Comparison of ENCODE assay signal across 14 cellular contexts in genomic region chr20:49825521-49826033, GRCh38. TPM values are rescaled to one million over a fixed set of nuclear protein-coding genes. Genes with fewer than 3 reads are reported as not detected.
DNase-seq lines count a peak whose midpoint lies in the region; ATAC-seq, FAIRE-seq and TF ChIP-seq lines count a peak whose summit lies in the region.
"Had no signal": no experiment of that assay in that cellular context is flagged by ENCODE, and none has a peak within 500 bp of the region (broad histone marks: within the 10 kb centered on the region; RNA-seq: fewer than 3 reads in every experiment).

No MANE protein-coding gene starts in this region.

- FAIRE-seq in HepG2 (lab: Jason Lieb, UNC), result peak; percentile 59
- no peak for FAIRE-seq in pancreas (lab: Jason Lieb, UNC)

- H3K79me2 ChIP-seq in HepG2 (ENCODE audit: insufficient read depth, low read length), result no peaks in the 10 kb centered on the region

- H4K20me1 ChIP-seq in HepG2 (ENCODE audit: insufficient read depth, low read length), result no peaks in the 10 kb centered on the region

- 64% methylated on average over 7 of the region's 7 CpGs for WGBS in HepG2 (ENCODE audit: low lambda C conversion rate)
- 84 to 90% methylated on average over 7 of the region's 7 CpGs for WGBS in pancreas, 2 donors

- TF ChIP-seq EP300 in HepG2 (IDR thresholded peaks at IDR 0.05; ENCODE audit: low read depth in 2 of 2, low read length in 2 of 2) (no peak), HepG2 (CRISPR knock-in tag; IDR thresholded peaks at IDR 0.05; ENCODE audit: borderline replicate concordance) (no peak)

- no peaks in the 10 kb centered on the region for H3K9me3 ChIP-seq in RWPE2 (ENCODE audit: severe bottlenecking)
- no peaks in the 10 kb centered on the region for H3K9me3 ChIP-seq in HepG2 (ENCODE audit: low read length)
- no peaks in the 10 kb centered on the region for H3K9me3 ChIP-seq in thoracic aorta
- H3K9me3 ChIP-seq in pancreas, result no peaks in the 10 kb centered on the region

- H3K4me1 ChIP-seq in RWPE2 (ENCODE audit: insufficient read depth, poor library complexity, severe bottlenecking), result no peaks in the 10 kb centered on the region
- peaks cover 29% of the 10 kb centered on the region for H3K4me1 ChIP-seq in HepG2 (ENCODE audit: insufficient read depth, low read length)
- peaks cover 18 to 29% of the 10 kb centered on the region in 2 donors for H3K4me1 ChIP-seq in thoracic aorta (ENCODE audit: control insufficient read depth in 1 of 2, low read depth in 2 of 2)
- H3K4me1 ChIP-seq in pancreas, result peaks cover 0 to 10% (median 0%) of the 10 kb centered on the region in 3 donors

- H2AFZ ChIP-seq in HepG2 (ENCODE audit: low read length), result no peak overlapping the region

- no peak overlapping the region for H3K4me2 ChIP-seq in HepG2 (ENCODE audit: low read depth, low read length)

- H3K4me3 ChIP-seq in RWPE2 (ENCODE audit: severe bottlenecking) (no peak overlapping the region), HepG2 (replicated peaks in 1 of 3; ENCODE audit: insufficient read depth in 1 of 3, low read depth in 2 of 3, low read length in 3 of 3) (no peak overlapping the region), thoracic aorta (no peak overlapping the region), pancreas (no peak overlapping the region)

- H3K36me3 ChIP-seq in RWPE2 (ENCODE audit: low read depth) (peaks cover 59% of the 10 kb centered on the region), HepG2 (replicated peaks in 1 of 2; ENCODE audit: control insufficient read depth in 1 of 2, insufficient read depth in 2 of 2, low read length in 2 of 2) (peaks cover 7 to 16% of the 10 kb centered on the region in 2 experiments), thoracic aorta (peaks cover 26% of the 10 kb centered on the region), pancreas (peaks cover 0 to 15% (median 0%) of the 10 kb centered on the region in 3 donors)

- ATAC-seq in RWPE2 (ENCODE audit: low read depth), result 0 out of 3 replicates have a peak, but pooled peaks have one; percentile 11
- peak; percentile 83 for ATAC-seq in HepG2
- ATAC-seq in thoracic aorta (ENCODE audit: insufficient number of reproducible peaks, low FRiP score, low read depth), result no peak
- no peak for ATAC-seq in pancreas

- DNase-seq in DMS 273 (lab: John Stamatoyannopoulos, UW; ENCODE audit: unreplicated experiment) (peak; percentile 20), DMS 273 treated with DMSO at 0.1 percent for 48 hours (lab: John Stamatoyannopoulos, UW) (no peak), RWPE2 (ENCODE audit: low spot score) (no peak), HepG2 (ENCODE audit: low spot score) (peak; percentile 51), thoracic aorta (ENCODE audit: low spot score) (no peak), 8988T (no peak), pancreas (no peak)
- no peak for DNase-seq in activated CD4-positive, alpha-beta T cell treated with anti-CD3 and anti-CD28 coated beads for 48 hours
- DNase-seq: activated T-cell treated with anti-CD3 and anti-CD28 coated beads for 4 hours, HCEC 1CT, NCI-H446 treated with DMSO at 0.1 percent for 48 hours, Right ventricle myocardium superior, substantia nigra had no signal

- H3K27me3 ChIP-seq in RWPE2 (ENCODE audit: insufficient read depth, poor library complexity, severe bottlenecking), result no peaks in the 10 kb centered on the region
- no peaks in the 10 kb centered on the region for H3K27me3 ChIP-seq in HepG2 (ENCODE audit: control insufficient read depth in 1 of 2, insufficient read depth in 2 of 2, low read length in 2 of 2)
- no peaks in the 10 kb centered on the region for H3K27me3 ChIP-seq in thoracic aorta (replicated peaks; ENCODE audit: insufficient read depth)
- H3K27me3 ChIP-seq in pancreas, result no peaks in the 10 kb centered on the region

- POLR2A ChIA-PET in HepG2 (lab: Yijun Ruan, JAX), result interaction anchor here (1.0 to 6.8 kb wide), 2 partner anchors 13 to 50 kb away, joined by 3 to 44 read pairs; partner anchors contain the start of gene SLC9A8

- in situ Hi-C loops in HepG2 (cut with HindIII; ENCODE audit: extremely low pct_ligation_motif_present, low pct_unique_long_range_greater_than_20kb), result no loop called here

- H3K27ac ChIP-seq in RWPE2 (ENCODE audit: poor library complexity, severe bottlenecking), result no peak overlapping the region
- no peak overlapping the region for H3K27ac ChIP-seq in HepG2 (ENCODE audit: extremely low read length, insufficient read depth, low read length)
- H3K27ac ChIP-seq in thoracic aorta, result peak overlapping the region; percentile 25 to 53
- H3K27ac ChIP-seq in pancreas, result no peak overlapping the region
- H3K27ac ChIP-seq: 22Rv1 had no signal

- CTCF ChIA-PET in HepG2 (lab: Yijun Ruan, JAX; ENCODE audit: low intra/inter-chr PET ratio, low total read pairs), result no interaction called here

- no TSS peak for BruUV-seq in HepG2 (replicated peaks; lab: Mats Ljungman, UMichigan)

- TF ChIP-seq RAD21 in HepG2 (CRISPR knock-in tag; IDR thresholded peaks at IDR 0.05), result peak; percentile 39; the same call in 1 of the 2 replicates

- TF ChIP-seq CTCF in RWPE2 (IDR thresholded peaks at IDR 0.05; ENCODE audit: poor library complexity, severe bottlenecking) (no peak), HepG2 (CRISPR knock-in tag; IDR thresholded peaks at IDR 0.05) (peak; percentile 81), thoracic aorta (IDR thresholded peaks at IDR 0.05) (no peak), pancreas (IDR thresholded peaks at IDR 0.05) (no peak)

- intact Hi-C loops in HepG2 (cut with micrococcal nuclease; ENCODE audit: unreplicated experiment) (no loop called here), pancreas (cut with DNase I) (no loop called here)

- no peak overlapping the region for H3K9ac ChIP-seq in HepG2 (ENCODE audit: insufficient read depth, low read depth, low read length)

- no peak for TF ChIP-seq POLR2A in HepG2 (IDR thresholded peaks at IDR 0.05; ENCODE audit: insufficient read depth in 1 of 2, low read depth in 2 of 2, low read length in 2 of 2)

TF ChIP-seq in HepG2, 621 proteins besides CTCF, POLR2A, EP300 and RAD21 (continues in another document):
- TF ChIP-seq IKZF1 (IDR thresholded peaks at IDR 0.05) (no peak), SP4 (CRISPR knock-in tag; IDR thresholded peaks at IDR 0.05) (0 out of 2 replicates have a peak, but pooled peaks have one; percentile 21), ZFAT (CRISPR knock-in tag; conservative IDR thresholded peaks at IDR 0.05) (no peak), THAP8 (CRISPR knock-in tag; IDR thresholded peaks at IDR 0.05; ENCODE audit: borderline replicate concordance) (no peak), NFYC (CRISPR knock-in tag; IDR thresholded peaks at IDR 0.05) (no peak), SRSF9 (IDR thresholded peaks at IDR 0.05; ENCODE audit: borderline replicate concordance, insufficient read depth, low read depth, low read length, poor library complexity, severe bottlenecking) (no peak), BATF2 (CRISPR knock-in tag; IDR thresholded peaks at IDR 0.05) (no peak)

RNA-seq across cellular contexts. Expression of gene SLC9A8, which starts 12.9 kb away (rescaled TPM):
- 2.6 and 7.4 TPM in 2 replicates for total RNA-seq in HepG2 (2016; rRNA removed; fragmentation: Illumina TruSeq; extraction: Trizol)
- total RNA-seq in HepG2 (2016; cell fraction: cytosol; rRNA removed; fragmentation: Illumina TruSeq; extraction: Trizol; ENCODE audit: low read depth), result 1.6 TPM in 2 replicates
- total RNA-seq in HepG2 (2016; cell fraction: insoluble cytoplasmic fraction; rRNA removed; fragmentation: Illumina TruSeq; extraction: Trizol), result 2.1 and 7.4 TPM in 2 replicates
- total RNA-seq in HepG2 (2016; cell fraction: membrane; rRNA removed; fragmentation: Illumina TruSeq; extraction: Trizol), result 2.2 and 2.6 TPM in 2 replicates
- 13.8 and 19.0 TPM in 2 replicates for total RNA-seq in HepG2 (2016; cell fraction: nucleus; rRNA removed; fragmentation: Illumina TruSeq; extraction: Trizol)
- polyA plus RNA-seq in HepG2 (2011; rRNA removed), result 4.1 and 4.7 TPM in 2 replicates
- polyA plus RNA-seq in HepG2 (2011; cell fraction: cytosol; rRNA removed), result 1.4 and 1.8 TPM in 2 replicates
- 17.3 and 20.8 TPM in 2 replicates for polyA plus RNA-seq in HepG2 (2011; cell fraction: nucleus; rRNA removed)
- 5.9 and 6.1 TPM in 2 replicates for polyA plus RNA-seq in HepG2 (2012)
- polyA plus RNA-seq in HepG2 (2016; cell fraction: cytosol; fragmentation: Illumina TruSeq; extraction: Trizol; ENCODE audit: low read depth), result 0.68 and 0.75 TPM in 2 replicates
- 1.7 and 2.2 TPM in 2 replicates for polyA plus RNA-seq in HepG2 (2016; cell fraction: insoluble cytoplasmic fraction; fragmentation: Illumina TruSeq; extraction: Trizol; ENCODE audit: low read depth)
- polyA plus RNA-seq in HepG2 (2016; cell fraction: membrane; fragmentation: Illumina TruSeq; extraction: Trizol; ENCODE audit: low read depth), result 1.2 and 1.5 TPM in 2 replicates
- polyA plus RNA-seq in HepG2 (2016; cell fraction: nucleus; fragmentation: Illumina TruSeq; extraction: Trizol; ENCODE audit: insufficient read depth, low read depth), result 21.2 and 22.1 TPM in 2 replicates
- polyA minus RNA-seq in HepG2 (2011; rRNA and poly(A)+ RNA removed; ENCODE audit: low replicate concordance), result 25.8 and 28.2 TPM in 2 replicates
- 0.88 and 2.2 TPM in 2 replicates for polyA minus RNA-seq in HepG2 (2011; cell fraction: cytosol; rRNA and poly(A)+ RNA removed)
- polyA minus RNA-seq in HepG2 (2011; cell fraction: nucleus; rRNA and poly(A)+ RNA removed), result 26.4 and 27.8 TPM in 2 replicates
- total RNA-seq in thoracic aorta, result 10 to 100 TPM in 1 of 2 donors, 1 to 10 TPM in 1; 9.2 to 14.3 TPM
- total RNA-seq in pancreas, result 1 to 10 TPM; 4.8 to 8.1 (median 5.9) TPM
- polyA plus RNA-seq in pancreas, result 1 to 10 TPM; 9.9 TPM

Comparison
In these comparisons a context has a peak if more than half of its experiments do, and no peak if none do; other contexts are left out.
1. DNase-seq: peak in DMS 273 (single experiment) and HepG2 (single experiment); none in DMS 273 treated with DMSO at 0.1 percent for 48 hours (single experiment), RWPE2 (single experiment), thoracic aorta (single experiment), activated CD4-positive, alpha-beta T cell treated with anti-CD3 and anti-CD28 coated beads for 48 hours (single experiment), 8988T (single experiment) and pancreas (0 of 6).
2. ATAC-seq: peak in RWPE2 (single experiment) and HepG2 (single experiment); none in thoracic aorta (single experiment) and pancreas (0 of 4).
3. H3K27ac ChIP-seq: peak in thoracic aorta (2 of 2); none in RWPE2 (single experiment), HepG2 (single experiment) and pancreas (0 of 4).